ENCODE assay signal across 9 cellular contexts in the genomic region with DNA sequence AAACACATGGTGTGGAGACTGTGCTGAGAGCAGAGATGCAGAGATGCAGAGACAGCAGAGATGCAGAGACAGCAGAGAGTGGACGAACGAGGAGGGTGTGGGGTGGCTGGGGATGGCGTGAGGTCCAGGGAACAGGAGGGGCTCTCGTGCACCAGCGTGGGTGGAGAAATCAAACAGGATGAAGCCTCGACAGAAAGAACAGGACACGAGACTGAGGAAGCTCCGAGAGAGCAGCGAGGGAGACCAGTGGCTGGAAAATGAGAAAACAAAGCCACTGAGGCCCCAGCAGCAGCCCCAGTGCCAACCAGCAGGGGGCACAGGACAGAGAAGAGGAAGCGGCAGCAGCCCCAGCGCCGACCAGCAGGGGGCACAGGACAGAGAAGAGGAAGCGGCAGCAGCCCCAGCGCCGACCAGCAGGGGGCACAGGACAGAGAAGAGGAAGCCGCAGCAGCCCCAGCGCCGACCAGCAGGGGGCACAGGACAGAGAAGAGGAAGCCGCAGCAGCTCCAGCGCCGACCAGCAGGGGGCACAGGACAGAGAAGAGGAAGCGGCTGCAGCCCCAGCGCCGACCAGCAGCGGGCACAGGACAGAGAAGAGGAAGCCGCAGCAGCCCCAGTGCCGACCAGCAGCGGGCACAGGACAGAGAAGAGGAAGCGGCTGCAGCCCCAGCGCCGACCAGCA. TPM values are rescaled to one million over a fixed set of nuclear protein-coding genes. Genes with fewer than 3 reads are reported as not detected.
DNase-seq lines count a peak whose midpoint lies in the region; ATAC-seq and TF ChIP-seq lines count a peak whose summit lies in the region.
"Not testable (repeated sequence)": the region's sequence is repeated elsewhere in the genome, so short reads cannot be mapped to it uniquely, and the experiment has no call there.
"Had no signal": no experiment of that assay in that cellular context is flagged by ENCODE, and none has a peak within 500 bp of the region (broad histone marks: within the 10 kb centered on the region; RNA-seq: fewer than 3 reads in every experiment).

No MANE protein-coding gene starts in this region.

- not testable (repeated sequence) for ATAC-seq in Panc1; activated CD8-positive, alpha-beta T cell treated with anti-CD3 and anti-CD28 coated beads for 36 hours; activated naive CD8-positive, alpha-beta T cell treated with anti-CD3 and anti-CD28 coated beads, Interleukin-2, amount 10 ng/mL, durations not matched to agents 7 days and 5 days (ENCODE audit: low read depth); naive thymus-derived CD8-positive, alpha-beta T cell

- not testable (repeated sequence) for H3K4me3 ChIP-seq in Panc1 (ENCODE audit: low read depth in 2 of 2, low read length in 2 of 2); fibroblast of the aortic adventitia (ENCODE audit: low read depth, low read length)

- H3K4me1 Mint-ChIP-seq in activated CD8-positive, alpha-beta T cell treated with anti-CD3 and anti-CD28 coated beads for 36 hours (ENCODE audit: low read depth); activated naive CD8-positive, alpha-beta T cell treated with anti-CD3 and anti-CD28 coated beads, Interleukin-2, amount 10 ng/mL, durations not matched to agents 7 days and 5 days; naive thymus-derived CD8-positive, alpha-beta T cell: not testable (repeated sequence)

- in situ Hi-C loops in Panc1 (cut with HindIII; ENCODE audit: low pct_unique_long_range_greater_than_20kb, low sequenced_read_pairs), result not testable (repeated sequence)

- not testable (repeated sequence) for H3K4me3 Mint-ChIP-seq in activated CD8-positive, alpha-beta T cell treated with anti-CD3 and anti-CD28 coated beads for 36 hours; activated naive CD8-positive, alpha-beta T cell treated with anti-CD3 and anti-CD28 coated beads, Interleukin-2, amount 10 ng/mL, durations not matched to agents 7 days and 5 days
- peak overlapping the region in 2 of 10 donors; percentile 62 to 67 for H3K4me3 Mint-ChIP-seq in naive thymus-derived CD8-positive, alpha-beta T cell

- H3K9me3 Mint-ChIP-seq in activated CD8-positive, alpha-beta T cell treated with anti-CD3 and anti-CD28 coated beads for 36 hours; activated naive CD8-positive, alpha-beta T cell treated with anti-CD3 and anti-CD28 coated beads, Interleukin-2, amount 10 ng/mL, durations not matched to agents 7 days and 5 days; naive thymus-derived CD8-positive, alpha-beta T cell: not testable (repeated sequence)

- POLR2A ChIA-PET in Panc1 (lab: Charles Lee); activated CD8-positive, alpha-beta T cell treated with anti-CD3 and anti-CD28 coated beads for 36 hours (lab: Charles Lee); activated naive CD8-positive, alpha-beta T cell treated with anti-CD3 and anti-CD28 coated beads, Interleukin-2, amount 10 ng/mL, durations not matched to agents 7 days and 5 days (lab: Charles Lee); naive thymus-derived CD8-positive, alpha-beta T cell (lab: Charles Lee): not testable (repeated sequence)

- not testable (repeated sequence) for H3K27ac ChIP-seq in Panc1 (ENCODE audit: low read length)

- peak; percentile 8 for DNase-seq in Panc1 (ENCODE audit: low read depth, low spot score)
- peak; percentile 83 for DNase-seq in activated CD8-positive, alpha-beta T cell treated with anti-CD3 and anti-CD28 coated beads for 36 hours
- peak; percentile 74 for DNase-seq in activated naive CD8-positive, alpha-beta T cell treated with anti-CD3 and anti-CD28 coated beads, Interleukin-2, amount 10 ng/mL, durations not matched to agents 7 days and 5 days
- not testable (repeated sequence) for DNase-seq in fibroblast of the aortic adventitia (ENCODE audit: low read depth)
- peak in 6 of 10 donors; percentile 17 to 48 (median 28) for DNase-seq in naive thymus-derived CD8-positive, alpha-beta T cell
- DNase-seq in stimulated activated CD4-positive, alpha-beta T cell treated with anti-CD3 and anti-CD28 coated beads, Interleukin-4, amount 100 ng/mL, for 24 hours, result peak; percentile 74

- not testable (repeated sequence) for H3K9me3 ChIP-seq in Panc1 (ENCODE audit: control insufficient read depth, insufficient read depth, low read depth, low read length)

- CTCF ChIA-PET in Panc1 (lab: Charles Lee), result interaction anchor here (0.7 kb wide), 1 partner anchor 666 kb away, joined by 4 read pairs; no protein-coding TSS in a partner anchor
- CTCF ChIA-PET in activated CD8-positive, alpha-beta T cell treated with anti-CD3 and anti-CD28 coated beads for 36 hours (lab: Charles Lee), result not testable (repeated sequence)

- not testable (repeated sequence) for BruUV-seq in Panc1 (replicated peaks; lab: Mats Ljungman, UMichigan)

- H3K4me1 ChIP-seq in Panc1 (ENCODE audit: control insufficient read depth, insufficient read depth, low read length), result not testable (repeated sequence)

- not testable (repeated sequence) for H3K36me3 Mint-ChIP-seq in activated CD8-positive, alpha-beta T cell treated with anti-CD3 and anti-CD28 coated beads for 36 hours (ENCODE audit: low read depth); activated naive CD8-positive, alpha-beta T cell treated with anti-CD3 and anti-CD28 coated beads, Interleukin-2, amount 10 ng/mL, durations not matched to agents 7 days and 5 days; naive thymus-derived CD8-positive, alpha-beta T cell

- H3K27me3 ChIP-seq in Panc1 (ENCODE audit: control insufficient read depth, insufficient read depth, low read length), result not testable (repeated sequence)

- TF ChIP-seq CTCF in GM12874 (IDR thresholded peaks at IDR 0.05; ENCODE audit: insufficient read depth, low read depth, low read length) (peak; percentile 72), fibroblast of the aortic adventitia (IDR thresholded peaks at IDR 0.05; ENCODE audit: insufficient read depth, low read length) (peak; percentile 19)
- TF ChIP-seq CTCF in Panc1 (IDR thresholded peaks at IDR 0.05); activated CD8-positive, alpha-beta T cell treated with anti-CD3 and anti-CD28 coated beads for 36 hours (IDR thresholded peaks at IDR 0.05): not testable (repeated sequence)

- not testable (repeated sequence) for H3K27me3 Mint-ChIP-seq in activated CD8-positive, alpha-beta T cell treated with anti-CD3 and anti-CD28 coated beads for 36 hours; activated naive CD8-positive, alpha-beta T cell treated with anti-CD3 and anti-CD28 coated beads, Interleukin-2, amount 10 ng/mL, durations not matched to agents 7 days and 5 days; naive thymus-derived CD8-positive, alpha-beta T cell

- intact Hi-C loops in Panc1 (cut with micrococcal nuclease; ENCODE audit: unreplicated experiment); activated CD8-positive, alpha-beta T cell treated with anti-CD3 and anti-CD28 coated beads for 36 hours (cut with micrococcal nuclease): not testable (repeated sequence)

- H3K36me3 ChIP-seq in Panc1 (ENCODE audit: control insufficient read depth, insufficient read depth, low read length), result not testable (repeated sequence)

- H3K27ac Mint-ChIP-seq in activated CD8-positive, alpha-beta T cell treated with anti-CD3 and anti-CD28 coated beads for 36 hours; activated naive CD8-positive, alpha-beta T cell treated with anti-CD3 and anti-CD28 coated beads, Interleukin-2, amount 10 ng/mL, durations not matched to agents 7 days and 5 days: not testable (repeated sequence)
- peak overlapping the region in 3 of 10 donors; percentile 62 to 92 (median 79) for H3K27ac Mint-ChIP-seq in naive thymus-derived CD8-positive, alpha-beta T cell

RNA-seq across cellular contexts. Expression of gene FOXL3, which starts 27.2 kb away (rescaled TPM):
- total RNA-seq in Panc1 (2021; ENCODE audit: unreplicated experiment), result not detected
- polyA plus RNA-seq in Panc1 (2012; ENCODE audit: insufficient read length), result not detected
- not detected for total RNA-seq in activated CD8-positive, alpha-beta T cell treated with anti-CD3 and anti-CD28 coated beads for 36 hours
- not detected for total RNA-seq in activated naive CD8-positive, alpha-beta T cell treated with anti-CD3 and anti-CD28 coated beads, Interleukin-2, amount 10 ng/mL, durations not matched to agents 7 days and 5 days
- total RNA-seq in fibroblast of the aortic adventitia (ENCODE audit: low replicate concordance), result not detected in 2 replicates
- total RNA-seq in naive thymus-derived CD8-positive, alpha-beta T cell, result not detected
- not detected for polyA plus RNA-seq in naive thymus-derived CD8-positive, alpha-beta T cell
- total RNA-seq: cardiac septum, occipital lobe had no signal
